Comparison of ENCODE assay signal across 26 cellular contexts in the genomic region with DNA sequence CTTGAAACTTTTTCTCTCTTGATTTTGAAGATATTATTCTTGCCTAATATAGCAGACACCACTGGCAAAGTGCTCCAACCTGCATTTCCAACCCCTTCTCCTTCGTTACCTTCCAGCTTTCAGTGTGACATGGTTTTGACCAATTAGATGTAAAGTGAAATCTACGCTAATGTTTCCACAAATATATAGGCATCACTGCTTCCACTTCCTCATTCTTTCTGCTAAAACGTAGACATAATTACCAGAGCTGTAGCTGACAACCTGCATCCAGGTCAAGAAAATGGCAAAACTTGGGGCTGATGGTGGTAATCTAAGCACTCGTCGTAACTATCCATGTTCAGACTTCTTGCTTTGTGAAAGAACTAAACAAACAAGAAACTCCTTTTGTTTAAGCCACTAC. TPM values are rescaled to one million over a fixed set of nuclear protein-coding genes. Genes with fewer than 3 reads are reported as not detected.
"Had no signal": no experiment of that assay in that cellular context is flagged by ENCODE, and none has a peak within 500 bp of the region (broad histone marks: within the 10 kb centered on the region; RNA-seq: fewer than 3 reads in every experiment).

No MANE protein-coding gene starts in this region.

- H3K4me1 ChIP-seq: body of pancreas, lower lobe of right lung, upper lobe of right lung had no signal

- H3K9me3 ChIP-seq: body of pancreas, heart right ventricle, lower lobe of right lung, sigmoid colon, thoracic aorta, upper lobe of right lung had no signal

- H3K4me1 Mint-ChIP-seq: activated CD4-positive, alpha-beta memory T cell treated with anti-CD3 and anti-CD28 coated beads, Interleukin-2, amount 10 ng/mL, durations not matched to agents 7 days and 5 days; activated CD4-positive, alpha-beta T cell treated with anti-CD3 and anti-CD28 coated beads, Interleukin-2, amount 10 ng/mL, durations not matched to agents 24 days and 14 days; activated CD8-positive, alpha-beta memory T cell treated with anti-CD3 and anti-CD28 coated beads, Interleukin-2, amount 10 ng/mL, durations not matched to agents 7 days and 5 days; activated naive CD4-positive, alpha-beta T cell treated with anti-CD3 and anti-CD28 coated beads, Interleukin-2, amount 50 U/mL, for 24 hours; natural killer cell had no signal

- H3K27ac ChIP-seq: body of pancreas, cardiac muscle cell, heart right ventricle, lower lobe of right lung, sigmoid colon, thoracic aorta, upper lobe of right lung had no signal

- H3K27me3 Mint-ChIP-seq: activated naive CD4-positive, alpha-beta T cell treated with anti-CD3 and anti-CD28 coated beads, Interleukin-2, amount 50 U/mL, for 24 hours; progenitor cell of endocrine pancreas had no signal

- H3K4me3 ChIP-seq: body of pancreas, cardiac muscle cell, heart right ventricle, lower lobe of right lung, sigmoid colon, smooth muscle cell, thoracic aorta, upper lobe of right lung had no signal

- H3K36me3 Mint-ChIP-seq: activated CD8-positive, alpha-beta memory T cell treated with anti-CD3 and anti-CD28 coated beads, Interleukin-2, amount 10 ng/mL, durations not matched to agents 7 days and 5 days; activated naive CD4-positive, alpha-beta T cell treated with anti-CD3 and anti-CD28 coated beads, Interleukin-2, amount 50 U/mL, for 24 hours; natural killer cell had no signal

- FAIRE-seq: kidney had no signal

- H3K27ac Mint-ChIP-seq: activated CD4-positive, alpha-beta memory T cell treated with anti-CD3 and anti-CD28 coated beads, Interleukin-2, amount 10 ng/mL, durations not matched to agents 7 days and 5 days; activated CD4-positive, alpha-beta T cell treated with anti-CD3 and anti-CD28 coated beads, Interleukin-2, amount 10 ng/mL, durations not matched to agents 24 days and 14 days; activated CD8-positive, alpha-beta memory T cell treated with anti-CD3 and anti-CD28 coated beads, Interleukin-2, amount 10 ng/mL, durations not matched to agents 7 days and 5 days; activated naive CD4-positive, alpha-beta T cell treated with anti-CD3 and anti-CD28 coated beads, Interleukin-2, amount 50 U/mL, for 24 hours; activated T-helper 1 cell treated with anti-CD3 and anti-CD28 coated beads, Interleukin-12 subunit alpha, Interleukin-12 subunit beta, Interleukin-2, Interleukin-4 antibody, amounts not matched to agents 30 ng/mL and 10 ng/mL and 1 ng/mL, durations not matched to agents 14 hours and 24 hours and 36 hours; natural killer cell; progenitor cell of endocrine pancreas had no signal

- H3K4me3 Mint-ChIP-seq: activated CD4-positive, alpha-beta memory T cell treated with anti-CD3 and anti-CD28 coated beads, Interleukin-2, amount 10 ng/mL, durations not matched to agents 7 days and 5 days; activated CD4-positive, alpha-beta T cell treated with anti-CD3 and anti-CD28 coated beads, Interleukin-2, amount 10 ng/mL, durations not matched to agents 24 days and 14 days; activated CD8-positive, alpha-beta memory T cell treated with anti-CD3 and anti-CD28 coated beads, Interleukin-2, amount 10 ng/mL, durations not matched to agents 7 days and 5 days; activated naive CD4-positive, alpha-beta T cell treated with anti-CD3 and anti-CD28 coated beads, Interleukin-2, amount 50 U/mL, for 24 hours; activated T-helper 1 cell treated with anti-CD3 and anti-CD28 coated beads, Interleukin-12 subunit alpha, Interleukin-12 subunit beta, Interleukin-2, Interleukin-4 antibody, amounts not matched to agents 30 ng/mL and 10 ng/mL and 1 ng/mL, durations not matched to agents 14 hours and 24 hours and 36 hours; natural killer cell had no signal

- H3K4me2 ChIP-seq: smooth muscle cell had no signal

- ATAC-seq: activated CD4-positive, CD25-positive, alpha-beta regulatory T cell treated with anti-CD3 and anti-CD28 coated beads, Interleukin-2, amount 50 U/mL, for 24 hours; activated CD8-positive, alpha-beta memory T cell treated with anti-CD3 and anti-CD28 coated beads, Interleukin-2, amount 10 ng/mL, durations not matched to agents 7 days and 5 days; body of pancreas; heart right ventricle; lower lobe of right lung; natural killer cell; upper lobe of right lung had no signal

- DNase-seq: activated CD4-positive, alpha-beta memory T cell treated with anti-CD3 and anti-CD28 coated beads, Interleukin-2, amount 10 ng/mL, durations not matched to agents 7 days and 5 days; activated CD4-positive, alpha-beta T cell treated with anti-CD3 and anti-CD28 coated beads, Interleukin-2, amount 10 ng/mL, durations not matched to agents 24 days and 14 days; activated CD8-positive, alpha-beta memory T cell treated with anti-CD3 and anti-CD28 coated beads, Interleukin-2, amount 10 ng/mL, durations not matched to agents 7 days and 5 days; activated gamma-delta T cell; activated T-cell treated with anti-CD3 and anti-CD28 coated beads for 4 hours; anterior cingulate cortex; body of pancreas; cortex of kidney; heart right ventricle; kidney; lower lobe of right lung; natural killer cell; retina; sigmoid colon; stimulated activated CD4-positive, alpha-beta T cell treated with anti-CD3 and anti-CD28 coated beads, Interleukin-15, amount 100 ng/mL, for 24 hours; stimulated activated CD4-positive, alpha-beta T cell treated with anti-CD3 and anti-CD28 coated beads, Interleukin-2, amount 100 ng/mL, for 48 hours; stimulated activated CD8-positive, alpha-beta memory T cell treated with anti-CD3 and anti-CD28 coated beads, Interleukin-4, amount 100 ng/mL, for 48 hours; stimulated activated naive CD4-positive, alpha-beta T cell treated with Interleukin-2 at 50 U/mL for 16 hours; upper lobe of right lung had no signal

- H3K27me3 ChIP-seq: body of pancreas, cardiac muscle cell, heart right ventricle, sigmoid colon, upper lobe of right lung had no signal

- H3K36me3 ChIP-seq: cardiac muscle cell, heart right ventricle, lower lobe of right lung, sigmoid colon, thoracic aorta, upper lobe of right lung had no signal

- H3K9me3 Mint-ChIP-seq: activated CD4-positive, alpha-beta memory T cell treated with anti-CD3 and anti-CD28 coated beads, Interleukin-2, amount 10 ng/mL, durations not matched to agents 7 days and 5 days; activated CD4-positive, alpha-beta T cell treated with anti-CD3 and anti-CD28 coated beads, Interleukin-2, amount 10 ng/mL, durations not matched to agents 24 days and 14 days; activated T-helper 1 cell treated with anti-CD3 and anti-CD28 coated beads, Interleukin-12 subunit alpha, Interleukin-12 subunit beta, Interleukin-2, Interleukin-4 antibody, amounts not matched to agents 30 ng/mL and 10 ng/mL and 1 ng/mL, durations not matched to agents 14 hours and 24 hours and 36 hours had no signal

RNA-seq across cellular contexts. Expression of a gene that starts 41.8 kb away (rescaled TPM):
- total RNA-seq: natural killer cell had no signal
